In the genomic region with DNA sequence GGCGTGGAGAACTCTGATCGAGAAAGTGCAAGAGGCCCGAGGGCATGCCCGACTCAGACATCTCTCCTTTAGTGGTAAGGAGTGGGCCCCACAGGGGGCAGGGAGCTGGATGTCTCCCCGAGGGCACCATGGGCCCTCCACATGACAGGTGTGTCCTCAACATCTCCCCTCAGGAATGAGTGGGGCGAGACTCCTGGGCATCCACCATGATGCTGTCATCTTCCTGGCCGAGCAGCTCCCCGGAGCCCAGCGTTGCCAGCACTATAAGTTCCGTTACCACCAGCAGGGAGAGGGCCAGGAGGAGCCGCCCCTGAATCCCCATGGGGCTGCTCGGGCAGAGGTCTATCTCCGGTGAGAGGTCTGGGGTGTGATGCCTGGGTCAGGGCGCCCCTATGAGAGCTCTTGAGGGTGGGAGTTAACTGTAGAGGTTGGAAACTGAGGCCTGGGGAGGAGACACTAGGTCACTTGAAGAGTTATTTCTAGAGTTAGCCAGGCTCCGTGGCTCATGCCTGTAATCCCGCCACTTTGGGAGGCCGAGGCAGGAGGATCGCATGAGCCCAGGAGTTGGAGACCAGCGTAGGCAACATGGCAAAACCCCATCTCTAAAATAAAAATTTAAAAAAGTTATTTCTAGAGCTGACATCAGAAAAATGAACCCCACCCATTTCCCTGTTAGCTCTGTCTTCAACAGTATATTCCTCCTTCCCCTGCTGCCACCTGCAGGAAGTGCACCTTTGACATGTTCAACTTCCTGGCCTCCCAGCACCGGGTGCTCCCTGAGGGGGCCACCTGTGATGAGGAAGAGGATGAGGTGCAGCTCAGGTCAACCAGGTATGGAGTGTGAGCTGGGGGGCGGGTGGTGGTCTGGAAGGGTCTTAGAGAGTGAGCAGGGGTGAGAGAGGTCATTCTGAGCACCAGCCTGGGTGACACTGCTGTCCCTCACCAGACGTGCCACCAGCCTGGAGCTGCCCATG, we compare ENCODE assay signal across 11 cellular contexts. TPM values are rescaled to one million over a fixed set of nuclear protein-coding genes. Genes with fewer than 3 reads are reported as not detected.
DNase-seq lines count a peak whose midpoint lies in the region; ATAC-seq and TF ChIP-seq lines count a peak whose summit lies in the region.
"Had no signal": no experiment of that assay in that cellular context is flagged by ENCODE, and none has a peak within 500 bp of the region (broad histone marks: within the 10 kb centered on the region; RNA-seq: fewer than 3 reads in every experiment).

No MANE protein-coding gene starts in this region.

- H3K9me2 ChIP-seq in Karpas-422 (replicated peaks; ENCODE audit: insufficient read depth, low read length) = no peaks in the 10 kb centered on the region

- peak overlapping the region; percentile 56 for H3K27ac Mint-ChIP-seq in activated CD4-positive, alpha-beta T cell treated with anti-CD3 and anti-CD28 coated beads, Interleukin-2, amount 10 ng/mL, durations not matched to agents 24 days and 14 days

- H3K4me3 ChIP-seq in Karpas-422 (ENCODE audit: low read length) (no peak overlapping the region), astrocyte of the spinal cord (ENCODE audit: low read depth, low read length) (no peak overlapping the region)
- H3K4me3 ChIP-seq: SK-N-MC had no signal

- peak; percentile 6 for TF ChIP-seq CTCF in astrocyte of the spinal cord (IDR thresholded peaks at IDR 0.05; ENCODE audit: low read depth, low read length)

- H3K9me3 Mint-ChIP-seq in activated CD4-positive, alpha-beta T cell treated with anti-CD3 and anti-CD28 coated beads, Interleukin-2, amount 10 ng/mL, durations not matched to agents 24 days and 14 days = no peaks in the 10 kb centered on the region

- in situ Hi-C loops in astrocyte of the spinal cord (cut with HindIII; ENCODE audit: low sequenced_read_pairs) = no loop called here

- H3K9ac ChIP-seq in Karpas-422 (ENCODE audit: low read length) = no peak overlapping the region

- H3K27ac ChIP-seq in Karpas-422 (ENCODE audit: low read length) = no peak overlapping the region
- H3K27ac ChIP-seq: SK-N-MC had no signal

- 0 out of 2 replicates have a peak, but pooled peaks cover 6% of the 10 kb centered on the region for H4K20me1 ChIP-seq in Karpas-422 (ENCODE audit: insufficient read depth, low read depth, low read length)

- intact Hi-C loops in activated CD4-positive, alpha-beta T cell treated with anti-CD3 and anti-CD28 coated beads, Interleukin-2, amount 10 ng/mL, durations not matched to agents 24 days and 14 days (cut with micrococcal nuclease) = no loop called here
- intact Hi-C loops in sciatic nerve (cut with DNase I) = no loop called here

- H3K4me1 ChIP-seq in Karpas-422 (ENCODE audit: low read length) = peaks cover 40% of the 10 kb centered on the region

- no peak for ATAC-seq in GM21515 (IDR thresholded peaks at IDR 0.05; ENCODE audit: unreplicated experiment)
- no peak for ATAC-seq in sciatic nerve

- peak; percentile 75 for DNase-seq in activated CD4-positive, alpha-beta T cell treated with anti-CD3 and anti-CD28 coated beads, Interleukin-2, amount 10 ng/mL, durations not matched to agents 24 days and 14 days
- no peak for DNase-seq in activated CD4-positive, alpha-beta T cell treated with anti-CD3 and anti-CD28 coated beads, Interleukin-2, amount 50 U/mL, for 48 hours
- peak; percentile 67 for DNase-seq in Karpas-422
- no peak for DNase-seq in astrocyte of the spinal cord (ENCODE audit: low read depth, low spot score)
- peak; percentile 42 for DNase-seq in stimulated activated CD8-positive, alpha-beta memory T cell treated with anti-CD3 and anti-CD28 coated beads, Interleukin-4, amount 100 ng/mL, for 48 hours
- DNase-seq in sciatic nerve (ENCODE audit: low spot score) = no peak
- DNase-seq in nucleus accumbens (lab: John Stamatoyannopoulos, UW) = no peak
- DNase-seq: effector CD8-positive, alpha-beta T cell; NCI-H1930 had no signal

- no peaks in the 10 kb centered on the region for H3K27me3 Mint-ChIP-seq in activated CD4-positive, alpha-beta T cell treated with anti-CD3 and anti-CD28 coated beads, Interleukin-2, amount 10 ng/mL, durations not matched to agents 24 days and 14 days

- H3K4me1 Mint-ChIP-seq in activated CD4-positive, alpha-beta T cell treated with anti-CD3 and anti-CD28 coated beads, Interleukin-2, amount 10 ng/mL, durations not matched to agents 24 days and 14 days = peaks cover 35% of the 10 kb centered on the region

- H3K36me3 ChIP-seq in Karpas-422 (ENCODE audit: insufficient read depth, low read length) = no peaks in the 10 kb centered on the region; the same call in 1 of the 2 replicates

- no peaks in the 10 kb centered on the region for H3K79me2 ChIP-seq in Karpas-422 (ENCODE audit: low read length)

- peaks cover 51% of the 10 kb centered on the region for H3K36me3 Mint-ChIP-seq in activated CD4-positive, alpha-beta T cell treated with anti-CD3 and anti-CD28 coated beads, Interleukin-2, amount 10 ng/mL, durations not matched to agents 24 days and 14 days (ENCODE audit: low read depth)

- H3K9me3 ChIP-seq in Karpas-422 (ENCODE audit: low read length) = no peaks in the 10 kb centered on the region

- H2AFZ ChIP-seq in Karpas-422 (ENCODE audit: low read length) = no peak overlapping the region

- H3K4me2 ChIP-seq in Karpas-422 (ENCODE audit: low read depth, low read length, poor library complexity, severe bottlenecking) = no peak overlapping the region

- H3K4me3 Mint-ChIP-seq in activated CD4-positive, alpha-beta T cell treated with anti-CD3 and anti-CD28 coated beads, Interleukin-2, amount 10 ng/mL, durations not matched to agents 24 days and 14 days = no peak overlapping the region

- H3K27me3 ChIP-seq in Karpas-422 (ENCODE audit: low read length) = no peaks in the 10 kb centered on the region

RNA-seq across cellular contexts. Expression of gene IGFLR1, which starts 5.1 kb away (rescaled TPM):
- total RNA-seq in activated CD4-positive, alpha-beta T cell treated with anti-CD3 and anti-CD28 coated beads, Interleukin-2, amount 10 ng/mL, durations not matched to agents 24 days and 14 days = 62.4 and 75.2 TPM in 2 replicates
- 1.5 and 15.2 TPM in 2 replicates for total RNA-seq in Karpas-422 (2014; rRNA removed; shearing (Covaris generic); ENCODE audit: low replicate concordance)
- 10.8 TPM for total RNA-seq in sciatic nerve

RNA-seq across cellular contexts. Expression of gene U2AF1L4, which starts 8.0 kb away (rescaled TPM):
- total RNA-seq in activated CD4-positive, alpha-beta T cell treated with anti-CD3 and anti-CD28 coated beads, Interleukin-2, amount 10 ng/mL, durations not matched to agents 24 days and 14 days = 26.9 and 28.2 TPM in 2 replicates
- total RNA-seq in Karpas-422 (2014; rRNA removed; shearing (Covaris generic); ENCODE audit: low replicate concordance) = 31.7 and 50.4 TPM in 2 replicates
- total RNA-seq in sciatic nerve = 22.9 TPM

RNA-seq across cellular contexts. Expression of gene PSENEN, which starts 8.3 kb away (rescaled TPM):
- 44.9 and 46.7 TPM in 2 replicates for total RNA-seq in activated CD4-positive, alpha-beta T cell treated with anti-CD3 and anti-CD28 coated beads, Interleukin-2, amount 10 ng/mL, durations not matched to agents 24 days and 14 days
- total RNA-seq in Karpas-422 (2014; rRNA removed; shearing (Covaris generic); ENCODE audit: low replicate concordance) = 47.7 and 112 TPM in 2 replicates
- total RNA-seq in sciatic nerve = 45.6 TPM

RNA-seq across cellular contexts. Expression of gene LIN37, which starts 11.2 kb away (rescaled TPM):
- 7.7 and 11.1 TPM in 2 replicates for total RNA-seq in activated CD4-positive, alpha-beta T cell treated with anti-CD3 and anti-CD28 coated beads, Interleukin-2, amount 10 ng/mL, durations not matched to agents 24 days and 14 days
- total RNA-seq in Karpas-422 (2014; rRNA removed; shearing (Covaris generic); ENCODE audit: low replicate concordance) = 5.9 and 12.4 TPM in 2 replicates
- 12.3 TPM for total RNA-seq in sciatic nerve

RNA-seq across cellular contexts. Expression of gene KMT2B, which starts 19.4 kb away (rescaled TPM):
- 60.0 and 64.5 TPM in 2 replicates for total RNA-seq in activated CD4-positive, alpha-beta T cell treated with anti-CD3 and anti-CD28 coated beads, Interleukin-2, amount 10 ng/mL, durations not matched to agents 24 days and 14 days
- 15.3 and 21.4 TPM in 2 replicates for total RNA-seq in Karpas-422 (2014; rRNA removed; shearing (Covaris generic); ENCODE audit: low replicate concordance)
- 41.1 TPM for total RNA-seq in sciatic nerve

Comparison
In these comparisons a context has a peak if more than half of its experiments do, and no peak if none do; other contexts are left out.
1. DNase-seq: peak in activated CD4-positive, alpha-beta T cell treated with anti-CD3 and anti-CD28 coated beads, Interleukin-2, amount 10 ng/mL, durations not matched to agents 24 days and 14 days (single experiment), Karpas-422 (single experiment) and stimulated activated CD8-positive, alpha-beta memory T cell treated with anti-CD3 and anti-CD28 coated beads, Interleukin-4, amount 100 ng/mL, for 48 hours (single experiment); none in activated CD4-positive, alpha-beta T cell treated with anti-CD3 and anti-CD28 coated beads, Interleukin-2, amount 50 U/mL, for 48 hours (0 of 2), astrocyte of the spinal cord (single experiment), sciatic nerve (single experiment) and nucleus accumbens (0 of 56).